ENCODE assay signal across 32 cellular contexts in the genomic region with DNA sequence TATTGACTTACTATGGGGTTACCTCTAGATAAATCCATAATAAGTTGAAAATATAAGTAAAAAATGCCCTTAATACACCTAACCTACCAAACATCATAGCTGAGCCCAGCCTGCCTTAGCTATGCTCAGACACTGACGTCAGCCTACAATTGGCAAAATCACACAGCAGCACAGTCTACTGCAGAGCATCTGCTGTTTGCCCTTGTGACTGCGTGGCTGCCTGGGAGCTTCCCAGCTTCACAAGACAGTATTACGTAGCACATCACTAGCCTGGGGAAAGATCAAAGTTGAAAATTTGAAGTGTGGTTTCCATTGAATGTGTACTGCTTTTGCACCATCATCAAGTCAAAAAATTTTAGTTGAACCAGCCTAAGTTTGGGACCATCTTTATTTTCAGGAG. TPM values are rescaled to one million over a fixed set of nuclear protein-coding genes. Genes with fewer than 3 reads are reported as not detected.
"Had no signal": no experiment of that assay in that cellular context is flagged by ENCODE, and none has a peak within 500 bp of the region (broad histone marks: within the 10 kb centered on the region; RNA-seq: fewer than 3 reads in every experiment).

No MANE protein-coding gene starts in this region.

- H3K9me3 ChIP-seq: ascending aorta, breast epithelium, gastrocnemius medialis, heart left ventricle had no signal

- H3K27me3 ChIP-seq: ascending aorta, breast epithelium, cardiac muscle cell, dorsolateral prefrontal cortex, gastrocnemius medialis, heart left ventricle had no signal

- DNase-seq: activated CD4-positive, alpha-beta memory T cell treated with anti-CD3 and anti-CD28 coated beads for 36 hours; activated CD4-positive, alpha-beta T cell treated with anti-CD3 and anti-CD28 coated beads for 36 hours; activated CD4-positive, alpha-beta T cell treated with anti-CD3 and anti-CD28 coated beads, Interleukin-2, amount 10 ng/mL, durations not matched to agents 24 days and 14 days; activated CD4-positive, CD25-positive, alpha-beta regulatory T cell; activated CD4-positive, CD25-positive, alpha-beta regulatory T cell treated with anti-CD3 and anti-CD28 coated beads, Interleukin-2, amount 50 U/mL, for 72 hours; activated CD8-positive, alpha-beta memory T cell treated with anti-CD3 and anti-CD28 coated beads, Interleukin-2, amount 10 ng/mL, durations not matched to agents 7 days and 5 days; activated CD8-positive, alpha-beta memory T cell treated with anti-CD3 and anti-CD28 coated beads, Interleukin-2, amount 50 U/mL, for 4 hours; activated CD8-positive, alpha-beta T cell treated with anti-CD3 and anti-CD28 coated beads, Interleukin-2, amount 10 ng/mL, durations not matched to agents 7 days and 5 days; activated gamma-delta T cell; activated naive CD4-positive, alpha-beta T cell; activated naive CD4-positive, alpha-beta T cell treated with anti-CD3 and anti-CD28 coated beads, Interleukin-2, amount 10 ng/mL, durations not matched to agents 7 days and 5 days; activated naive CD8-positive, alpha-beta T cell treated with anti-CD3 and anti-CD28 coated beads, Interleukin-2, amount 10 ng/mL, durations not matched to agents 7 days and 5 days; activated T-cell treated with anti-CD3 and anti-CD28 coated beads, Interleukin-2, amount 50 U/mL, for 24 hours; activated T-cell treated with anti-CD3 and anti-CD28 coated beads, Interleukin-2, amount 50 U/mL, for 72 hours; central memory CD4-positive, alpha-beta T cell; cerebellar nuclear complex; dorsolateral prefrontal cortex; effector memory CD4-positive, alpha-beta T cell; endodermal cell; gastrocnemius medialis; glutamatergic neuron; heart left ventricle; T-helper 2 cell had no signal

- H3K36me3 ChIP-seq: ascending aorta, breast epithelium, cardiac muscle cell, gastrocnemius medialis, heart left ventricle had no signal

- H3K4me1 ChIP-seq: ascending aorta, breast epithelium, gastrocnemius medialis had no signal

- H3K4me3 ChIP-seq: ascending aorta, breast epithelium, cardiac muscle cell, coronary artery, dorsolateral prefrontal cortex, gastrocnemius medialis, heart left ventricle had no signal

- H3K27ac ChIP-seq: ascending aorta, breast epithelium, cardiac muscle cell, coronary artery, dorsolateral prefrontal cortex, gastrocnemius medialis, heart left ventricle had no signal

- ATAC-seq: activated CD4-positive, alpha-beta T cell treated with anti-CD3 and anti-CD28 coated beads for 36 hours; activated CD8-positive, alpha-beta memory T cell treated with anti-CD3 and anti-CD28 coated beads, Interleukin-2, amount 10 ng/mL, durations not matched to agents 7 days and 5 days; activated CD8-positive, alpha-beta T cell treated with anti-CD3 and anti-CD28 coated beads, Interleukin-2, amount 10 ng/mL, durations not matched to agents 7 days and 5 days; activated naive CD4-positive, alpha-beta T cell treated with anti-CD3 and anti-CD28 coated beads, Interleukin-2, amount 50 U/mL, for 72 hours; activated T-cell treated with anti-CD3 and anti-CD28 coated beads, Interleukin-2, amount 50 U/mL, for 72 hours; esophagus mucosa; gastrocnemius medialis; heart left ventricle had no signal

RNA-seq across cellular contexts. Expression of a gene that starts 8.8 kb away (rescaled TPM):
- total RNA-seq: activated CD4-positive, alpha-beta memory T cell treated with anti-CD3 and anti-CD28 coated beads for 36 hours; activated CD4-positive, alpha-beta T cell treated with anti-CD3 and anti-CD28 coated beads for 36 hours; activated CD4-positive, alpha-beta T cell treated with anti-CD3 and anti-CD28 coated beads, Interleukin-2, amount 10 ng/mL, durations not matched to agents 24 days and 14 days; activated CD8-positive, alpha-beta memory T cell treated with anti-CD3 and anti-CD28 coated beads for 36 hours; activated CD8-positive, alpha-beta memory T cell treated with anti-CD3 and anti-CD28 coated beads, Interleukin-2, amount 10 ng/mL, durations not matched to agents 7 days and 5 days; activated CD8-positive, alpha-beta T cell treated with anti-CD3 and anti-CD28 coated beads, Interleukin-2, amount 10 ng/mL, durations not matched to agents 7 days and 5 days; activated naive CD4-positive, alpha-beta T cell treated with anti-CD3 and anti-CD28 coated beads, Interleukin-2, amount 50 U/mL, for 72 hours; activated naive CD8-positive, alpha-beta T cell treated with anti-CD3 and anti-CD28 coated beads, Interleukin-2, amount 10 ng/mL, durations not matched to agents 7 days and 5 days; activated T-cell treated with anti-CD3 and anti-CD28 coated beads, Interleukin-2, amount 50 U/mL, for 72 hours; ascending aorta; breast epithelium; cardiac muscle cell; endodermal cell; epithelial cell of proximal tubule; esophagus mucosa; gastrocnemius medialis; heart left ventricle; T-helper 1 cell treated with Interleukin-12 subunit alpha and Interleukin-12 subunit beta and Interleukin-4 antibody, amounts not matched to agents 30 ng/mL and 1 ng/mL, for 36 hours had no signal
- polyA plus RNA-seq: cardiac muscle cell, heart left ventricle had no signal
